Comparison of ENCODE assay signal across 8 cellular contexts in genomic region chr5:107542428-107542827, GRCh38.
DNase-seq lines count a peak whose midpoint lies in the region; ATAC-seq and TF ChIP-seq lines count a peak whose summit lies in the region.

No MANE protein-coding gene starts in this region.

- no peaks in the 10 kb centered on the region for H3K27me3 Mint-ChIP-seq in nephron (ENCODE audit: low read depth)

- H3K36me3 Mint-ChIP-seq in nephron (ENCODE audit: low read depth) = peaks cover 4% of the 10 kb centered on the region

- H3K27ac Mint-ChIP-seq in nephron = peak overlapping the region; percentile 60 to 84 (median 76)

- ATAC-seq in GM19463 (IDR thresholded peaks at IDR 0.05; ENCODE audit: unreplicated experiment) (peak; percentile 81), GM21423 (IDR thresholded peaks at IDR 0.05; ENCODE audit: unreplicated experiment) (no peak), HG02938 (IDR thresholded peaks at IDR 0.05; ENCODE audit: unreplicated experiment) (no peak)

- no peaks in the 10 kb centered on the region for H3K9me3 Mint-ChIP-seq in nephron

- peaks cover 50% of the 10 kb centered on the region for H3K4me1 Mint-ChIP-seq in nephron

- DNase-seq in NCI-H1694 treated with DMSO at 0.1 percent for 48 hours (lab: John Stamatoyannopoulos, UW) = peak; percentile 25
- DNase-seq in dedifferentiated amniotic fluid mesenchymal stem cell (ENCODE audit: extremely low spot score) = peak; percentile 31
- DNase-seq in NCI-H1436 (lab: John Stamatoyannopoulos, UW) = no peak
- DNase-seq in retina = no peak

- no peak for TF ChIP-seq CTCF in nephron (IDR thresholded peaks at IDR 0.05; ENCODE audit: unreplicated experiment in 3 of 3)

- peak overlapping the region in 1 of 3 experiments; percentile 42 for H3K4me3 Mint-ChIP-seq in nephron

Comparison
In these comparisons a context has a peak if more than half of its experiments do, and no peak if none do; other contexts are left out.
1. DNase-seq: peak in NCI-H1694 treated with DMSO at 0.1 percent for 48 hours (single experiment) and dedifferentiated amniotic fluid mesenchymal stem cell (single experiment); none in NCI-H1436 (single experiment) and retina (single experiment).